ENCODE assay signal across 15 cellular contexts in the genomic region with DNA sequence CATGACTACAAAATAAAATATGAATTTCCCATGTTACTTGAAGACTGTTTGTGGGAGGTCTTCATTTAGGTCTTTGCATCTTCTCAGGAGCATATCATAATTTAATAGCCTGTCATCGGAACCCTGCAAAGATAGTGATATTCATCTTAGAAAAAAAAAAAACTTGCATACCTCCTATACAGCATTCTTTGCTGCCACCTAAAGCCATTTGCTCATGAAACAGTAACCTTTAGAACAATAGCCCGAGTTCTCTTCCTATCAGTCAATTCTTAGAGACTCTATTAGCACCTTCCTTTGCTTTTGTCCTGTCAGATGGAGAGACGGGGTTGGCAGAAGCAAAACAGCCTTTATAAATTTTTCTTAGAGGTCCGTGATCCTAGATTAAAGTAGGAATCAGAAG.
DNase-seq lines count a peak whose midpoint lies in the region; ATAC-seq and TF ChIP-seq lines count a peak whose summit lies in the region.
"Had no signal": no experiment of that assay in that cellular context is flagged by ENCODE, and none has a peak within 500 bp of the region (broad histone marks: within the 10 kb centered on the region; RNA-seq: fewer than 3 reads in every experiment).

No MANE protein-coding gene starts in this region.

- no peak overlapping the region for H3K27ac Mint-ChIP-seq in GM23338

- TF ChIP-seq CTCF in GM23338 (conservative IDR thresholded peaks at IDR 0.05; ENCODE audit: low read depth in 2 of 2), result no peak; a peak in 1 of 4 replicates
- peak; percentile 37; the same call in 1 of the 2 replicates for TF ChIP-seq CTCF in Loucy (conservative IDR thresholded peaks at IDR 0.05; ENCODE audit: low read length)

- H3F3A ChIP-seq in GM23338 (replicated peaks; ENCODE audit: low read depth), result no peaks in the 10 kb centered on the region
- H3F3A ChIP-seq in Loucy (ENCODE audit: low read depth), result no peaks in the 10 kb centered on the region

- H3K4me1 ChIP-seq in GM23338 (ENCODE audit: insufficient read depth), result peaks cover 15% of the 10 kb centered on the region
- H3K4me1 ChIP-seq in Loucy (ENCODE audit: insufficient read depth, low read length, poor library complexity, severe bottlenecking), result peaks cover 4% of the 10 kb centered on the region

- no peak overlapping the region for H3K4me2 ChIP-seq in GM23338
- no peak overlapping the region for H3K4me2 ChIP-seq in Loucy (ENCODE audit: low read depth, low read length, poor library complexity, severe bottlenecking)

- H3K4me1 Mint-ChIP-seq in GM23338, result peaks cover 16% of the 10 kb centered on the region
- H3K4me1 Mint-ChIP-seq: IgD-negative memory B cell had no signal

- ATAC-seq in GM23338 (peak; percentile 38; the same call in 1 of the 3 replicates), SK-N-SH treated with all-trans-retinoic acid at 6 μM for 48 hours (peak; percentile 42), Right ventricle myocardium superior (ENCODE audit: poor library complexity) (no peak)

- no peaks in the 10 kb centered on the region for H3K36me3 ChIP-seq in GM23338 (ENCODE audit: insufficient read depth)
- H3K36me3 ChIP-seq in Loucy (ENCODE audit: insufficient read depth, low read length), result no peaks in the 10 kb centered on the region

- no peaks in the 10 kb centered on the region for H3K27me3 ChIP-seq in GM23338 (ENCODE audit: insufficient read depth)
- no peaks in the 10 kb centered on the region for H3K27me3 ChIP-seq in Loucy (ENCODE audit: insufficient read depth, low read length, poor library complexity, severe bottlenecking)

- H3K9ac ChIP-seq in Loucy (ENCODE audit: low read depth, low read length, poor library complexity, severe bottlenecking), result no peak overlapping the region

- peaks cover 4% of the 10 kb centered on the region; the same call in 2 of the 3 replicates for H3K36me3 Mint-ChIP-seq in GM23338 (ENCODE audit: low read depth)
- H3K36me3 Mint-ChIP-seq: IgD-negative memory B cell had no signal

- H3K9me2 ChIP-seq in GM23338 (ENCODE audit: insufficient read depth) (no peaks in the 10 kb centered on the region), Loucy (replicated peaks; ENCODE audit: low read depth, low read length) (no peaks in the 10 kb centered on the region)

- intact Hi-C loops in Right ventricle myocardium superior (cut with DNase I), result no loop called here

- no peaks in the 10 kb centered on the region for H3K9me3 ChIP-seq in Loucy (ENCODE audit: insufficient read depth, low read depth, low read length)

- DNase-seq in GM23338 (ENCODE audit: low spot score) (peak; percentile 44), iPS-NIHi7 (ENCODE audit: extremely low spot score) (peak; percentile 22), Right ventricle myocardium superior (no peak), GDM1 (lab: John Stamatoyannopoulos, UW) (no peak), dedifferentiated amniotic fluid mesenchymal stem cell (ENCODE audit: extremely low spot score) (no peak)
- DNase-seq: EL, HCEC 1CT, MV-4-11, NCI-H2029 treated with DMSO at 0.1 percent for 48 hours, NCI-H510A, RPMI8226 had no signal

- H3K27ac ChIP-seq in GM23338 (ENCODE audit: low read depth), result no peak overlapping the region
- H3K27ac ChIP-seq: C4-2B had no signal

- H3K4me3 Mint-ChIP-seq in GM23338, result no peak overlapping the region
- H3K4me3 Mint-ChIP-seq: IgD-negative memory B cell had no signal

- H3K4me3 ChIP-seq in GM23338, result no peak overlapping the region
- H3K4me3 ChIP-seq in Loucy (ENCODE audit: low read length, poor library complexity, severe bottlenecking), result no peak overlapping the region

- no peaks in the 10 kb centered on the region for H4K20me1 ChIP-seq in GM23338 (replicated peaks; ENCODE audit: insufficient read depth)
- H4K20me1 ChIP-seq in Loucy (ENCODE audit: insufficient read depth, low read length, poor library complexity, severe bottlenecking), result no peaks in the 10 kb centered on the region

- peaks cover 4% of the 10 kb centered on the region; the same call in 2 of the 3 replicates for H3K9me3 Mint-ChIP-seq in GM23338
- H3K9me3 Mint-ChIP-seq: IgD-negative memory B cell had no signal

- H2AFZ ChIP-seq in GM23338 (no peak overlapping the region), Loucy (ENCODE audit: low read length) (no peak overlapping the region)

- peaks cover 2% of the 10 kb centered on the region for H3K27me3 Mint-ChIP-seq in GM23338 (ENCODE audit: insufficient read depth, low read depth, poor library complexity)
- H3K27me3 Mint-ChIP-seq: IgD-negative memory B cell had no signal

- H3K79me2 ChIP-seq in GM23338 (replicated peaks; ENCODE audit: insufficient read depth) (no peaks in the 10 kb centered on the region), Loucy (ENCODE audit: insufficient read depth, low read length) (no peaks in the 10 kb centered on the region)

TF ChIP-seq in SK-N-SH treated with all-trans-retinoic acid at 6 μM for 48 hours, 23 proteins besides CTCF, POLR2A, EP300 and RAD21:
- TF ChIP-seq, protein P1, sequence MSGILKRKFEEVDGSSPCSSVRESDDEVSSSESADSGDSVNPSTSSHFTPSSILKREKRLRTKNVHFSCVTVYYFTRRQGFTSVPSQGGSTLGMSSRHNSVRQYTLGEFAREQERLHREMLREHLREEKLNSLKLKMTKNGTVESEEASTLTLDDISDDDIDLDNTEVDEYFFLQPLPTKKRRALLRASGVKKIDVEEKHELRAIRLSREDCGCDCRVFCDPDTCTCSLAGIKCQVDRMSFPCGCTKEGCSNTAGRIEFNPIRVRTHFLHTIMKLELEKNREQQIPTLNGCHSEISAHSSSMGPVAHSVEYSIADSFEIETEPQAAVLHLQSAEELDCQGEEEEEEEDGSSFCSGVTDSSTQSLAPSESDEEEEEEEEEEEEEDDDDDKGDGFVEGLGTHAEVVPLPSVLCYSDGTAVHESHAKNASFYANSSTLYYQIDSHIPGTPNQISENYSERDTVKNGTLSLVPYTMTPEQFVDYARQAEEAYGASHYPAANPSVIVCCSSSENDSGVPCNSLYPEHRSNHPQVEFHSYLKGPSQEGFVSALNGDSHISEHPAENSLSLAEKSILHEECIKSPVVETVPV (CRISPR knock-in tag; IDR thresholded peaks at IDR 0.05), result no peak
- no peak for TF ChIP-seq TCF4 (CRISPR knock-in tag; IDR thresholded peaks at IDR 0.05; ENCODE audit: borderline replicate concordance)

Comparison
In these comparisons a context has a peak if more than half of its experiments do, and no peak if none do; other contexts are left out.
1. DNase-seq: peak in GM23338 (single experiment) and iPS-NIHi7 (single experiment); none in Right ventricle myocardium superior (single experiment), GDM1 (single experiment) and dedifferentiated amniotic fluid mesenchymal stem cell (single experiment).